ENCODE assay signal across 8 cellular contexts in the genomic region with DNA sequence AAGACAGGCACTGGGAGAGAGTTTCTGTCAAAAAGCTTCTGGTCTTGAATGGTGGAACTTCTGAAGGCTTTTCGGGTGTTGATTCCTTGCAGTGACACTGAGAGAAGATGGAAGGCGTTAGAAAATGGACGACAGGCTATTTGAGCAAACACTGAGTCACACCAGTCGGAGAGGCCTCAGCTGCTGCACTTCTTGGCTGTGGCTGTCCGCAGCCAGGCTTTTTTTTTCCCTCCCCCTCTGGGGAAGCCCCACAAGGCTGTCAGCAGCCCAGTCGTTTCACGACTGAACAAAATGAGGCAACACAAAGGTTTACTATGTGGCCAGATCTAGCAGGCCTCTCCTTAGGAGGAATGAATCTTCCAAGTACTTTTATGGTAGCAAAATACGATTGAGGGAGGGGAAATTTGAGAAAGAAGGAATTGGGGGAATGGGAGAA. TPM values are rescaled to one million over a fixed set of nuclear protein-coding genes. Genes with fewer than 3 reads are reported as not detected.
DNase-seq lines count a peak whose midpoint lies in the region; ATAC-seq lines count a peak whose summit lies in the region.

No MANE protein-coding gene starts in this region.

- peak overlapping the region; percentile 80 for H3K27ac ChIP-seq in caudate nucleus (ENCODE audit: low read depth, low read length)

- peak; percentile 23 for ATAC-seq in left lobe of liver

- peak; percentile 82 for DNase-seq in Caki2 (ENCODE audit: low read depth)
- DNase-seq in GOT3 (lab: John Stamatoyannopoulos, UW) = peak; percentile 41
- peak; percentile 71 for DNase-seq in SHP77 treated with DMSO at 0.1 percent for 48 hours (lab: John Stamatoyannopoulos, UW)
- peak in 46 of 61 donors; percentile 23 to 77 (median 54) for DNase-seq in caudate nucleus (lab: John Stamatoyannopoulos, UW)
- no peak for DNase-seq in left lobe of liver (ENCODE audit: low spot score)
- peak; percentile 30 for DNase-seq in stimulated activated CD4-positive, alpha-beta T cell treated with anti-CD3 and anti-CD28 coated beads, Interleukin-4, amount 100 ng/mL, for 4 hours
- no peak for DNase-seq in NCI-H146 (lab: John Stamatoyannopoulos, UW)
- DNase-seq in NCI-H128 (lab: John Stamatoyannopoulos, UW; ENCODE audit: unreplicated experiment) = no peak

- in situ Hi-C loops in Caki2 (cut with HindIII; ENCODE audit: low pct_unique_long_range_greater_than_20kb, low sequenced_read_pairs) = no loop called here

RNA-seq across cellular contexts. Expression of a gene that starts 25.9 kb away (rescaled TPM):
- total RNA-seq in Caki2 (2014; rRNA removed; shearing (Covaris generic); ENCODE audit: low replicate concordance) = 1.7 TPM in 1 of 2 replicates, not detected in the other
- total RNA-seq in left lobe of liver = not detected

RNA-seq across cellular contexts. Expression of a gene that starts 35.2 kb away (rescaled TPM):
- total RNA-seq in Caki2 (2014; rRNA removed; shearing (Covaris generic); ENCODE audit: low replicate concordance) = not detected in 2 replicates
- not detected for total RNA-seq in left lobe of liver

RNA-seq across cellular contexts. Expression of a gene that starts 43.7 kb away (rescaled TPM):
- total RNA-seq in Caki2 (2014; rRNA removed; shearing (Covaris generic); ENCODE audit: low replicate concordance) = not detected in 2 replicates
- 101 TPM for total RNA-seq in left lobe of liver

RNA-seq across cellular contexts. Expression of a gene that starts 51.6 kb away (rescaled TPM):
- total RNA-seq in Caki2 (2014; rRNA removed; shearing (Covaris generic); ENCODE audit: low replicate concordance) = 15.2 and 18.8 TPM in 2 replicates
- total RNA-seq in left lobe of liver = 7.1 TPM

Comparison
In these comparisons a context has a peak if more than half of its experiments do, and no peak if none do; other contexts are left out.
1. DNase-seq: peak in Caki2 (single experiment), GOT3 (single experiment), SHP77 treated with DMSO at 0.1 percent for 48 hours (single experiment), caudate nucleus (46 of 61) and stimulated activated CD4-positive, alpha-beta T cell treated with anti-CD3 and anti-CD28 coated beads, Interleukin-4, amount 100 ng/mL, for 4 hours (2 of 2); none in left lobe of liver (single experiment), NCI-H146 (single experiment) and NCI-H128 (single experiment).
2. RNA of a gene that starts 43.7 kb away (total RNA-seq): 101 TPM in left lobe of liver (single experiment); not detected in Caki2; every median in the first group is over 100 times any median in the second.